11 cellular contexts compared by ENCODE assay signal in the genomic region with DNA sequence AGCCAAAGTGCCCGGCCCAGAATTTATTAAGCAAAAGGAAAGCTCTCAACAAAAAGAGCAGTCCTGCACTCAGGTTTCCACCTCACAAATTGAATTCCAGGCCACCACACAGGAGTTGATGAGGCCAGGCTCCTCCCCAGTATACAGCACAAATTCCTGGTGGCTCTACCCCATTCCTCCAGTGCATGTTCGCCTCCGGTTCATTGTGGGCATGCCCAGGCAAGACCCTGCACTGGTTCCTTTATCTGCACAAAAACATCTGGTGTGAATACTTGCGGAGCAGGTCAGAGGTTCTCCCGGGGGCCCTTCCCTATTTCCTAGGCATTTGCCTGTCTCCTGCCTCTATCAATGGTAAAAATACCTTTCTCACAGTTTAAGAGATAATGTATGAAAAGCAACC.
DNase-seq lines count a peak whose midpoint lies in the region; ATAC-seq and TF ChIP-seq lines count a peak whose summit lies in the region.
"Had no signal": no experiment of that assay in that cellular context is flagged by ENCODE, and none has a peak within 500 bp of the region (broad histone marks: within the 10 kb centered on the region; RNA-seq: fewer than 3 reads in every experiment).

No MANE protein-coding gene starts in this region.

- peak overlapping the region; percentile 72; the same call in 1 of the 2 replicates for H3K4me3 Mint-ChIP-seq in HFFc6

- no peak for TF ChIP-seq POLR2A in adrenal gland (IDR thresholded peaks at IDR 0.05)

- H3K27ac ChIP-seq in adrenal gland: no peak overlapping the region
- H3K27ac ChIP-seq: Peyer's patch had no signal

- intact Hi-C loops in adrenal gland (cut with DNase I): no loop called here
- intact Hi-C loops in mucosa of descending colon (cut with DNase I, micrococcal nuclease): no loop called here

- DNase-seq in HFFc6 (no peak), SW480 (ENCODE audit: low spot score) (peak; percentile 20), fibroblast of the conjunctiva (ENCODE audit: low read depth) (peak; percentile 49), skeletal muscle cell (ENCODE audit: low read depth) (peak; percentile 45), adrenal gland (no peak), mucosa of descending colon (no peak), putamen (ENCODE audit: low spot score) (no peak)
- DNase-seq: activated CD8-positive, alpha-beta memory T cell treated with anti-CD3 and anti-CD28 coated beads for 24 hours; left ventricle myocardium superior; Peyer's patch had no signal

- no peaks in the 10 kb centered on the region for H3K27me3 ChIP-seq in adrenal gland
- H3K27me3 ChIP-seq: Peyer's patch had no signal

- no peaks in the 10 kb centered on the region for H3K4me1 ChIP-seq in adrenal gland (replicated peaks in 1 of 2)
- no peaks in the 10 kb centered on the region for H3K4me1 ChIP-seq in mucosa of descending colon (ENCODE audit: low read depth)
- H3K4me1 ChIP-seq: Peyer's patch had no signal

- ATAC-seq in mucosa of descending colon: no peak
- ATAC-seq: K562, left ventricle myocardium superior had no signal

- 43 to 66% (median 50%) methylated on average over 3 to 5 of the region's 5 CpGs for WGBS in adrenal gland, 4 donors

- no peaks in the 10 kb centered on the region for H3K36me3 Mint-ChIP-seq in HFFc6 (ENCODE audit: low read depth)

- TF ChIP-seq CTCF in HFFc6 (IDR thresholded peaks at IDR 0.05): no peak
- no peak for TF ChIP-seq CTCF in adrenal gland (IDR thresholded peaks at IDR 0.05)
- no peak for TF ChIP-seq CTCF in mucosa of descending colon (IDR thresholded peaks at IDR 0.05)

- H3K9me3 Mint-ChIP-seq in HFFc6: no peaks in the 10 kb centered on the region

- H3K4me3 ChIP-seq in skeletal muscle cell (ENCODE audit: low read depth, low read length): no peak overlapping the region
- H3K4me3 ChIP-seq in adrenal gland: no peak overlapping the region
- no peak overlapping the region for H3K4me3 ChIP-seq in mucosa of descending colon
- H3K4me3 ChIP-seq: K562, Peyer's patch had no signal

- H3K27me3 Mint-ChIP-seq in HFFc6 (ENCODE audit: insufficient read depth): peaks cover 6% of the 10 kb centered on the region

- H3K36me3 ChIP-seq in adrenal gland (replicated peaks in 1 of 2) (no peaks in the 10 kb centered on the region), mucosa of descending colon (ENCODE audit: low read depth) (no peaks in the 10 kb centered on the region)
- H3K36me3 ChIP-seq: Peyer's patch had no signal

- H3K9me3 ChIP-seq in adrenal gland (replicated peaks in 1 of 3) (no peaks in the 10 kb centered on the region), mucosa of descending colon (no peaks in the 10 kb centered on the region)
- H3K9me3 ChIP-seq: Peyer's patch had no signal

- H3K27ac Mint-ChIP-seq in HFFc6: peak overlapping the region; percentile 82

- peaks cover 68% of the 10 kb centered on the region for H3K4me1 Mint-ChIP-seq in HFFc6 (ENCODE audit: low read depth)

Comparison
In these comparisons a context has a peak if more than half of its experiments do, and no peak if none do; other contexts are left out.
1. DNase-seq: peak in SW480 (single experiment), fibroblast of the conjunctiva (single experiment) and skeletal muscle cell (single experiment); none in HFFc6 (single experiment), adrenal gland (0 of 7), mucosa of descending colon (0 of 3) and putamen (single experiment).